Comparison of ENCODE assay signal across 32 cellular contexts in the genomic region with DNA sequence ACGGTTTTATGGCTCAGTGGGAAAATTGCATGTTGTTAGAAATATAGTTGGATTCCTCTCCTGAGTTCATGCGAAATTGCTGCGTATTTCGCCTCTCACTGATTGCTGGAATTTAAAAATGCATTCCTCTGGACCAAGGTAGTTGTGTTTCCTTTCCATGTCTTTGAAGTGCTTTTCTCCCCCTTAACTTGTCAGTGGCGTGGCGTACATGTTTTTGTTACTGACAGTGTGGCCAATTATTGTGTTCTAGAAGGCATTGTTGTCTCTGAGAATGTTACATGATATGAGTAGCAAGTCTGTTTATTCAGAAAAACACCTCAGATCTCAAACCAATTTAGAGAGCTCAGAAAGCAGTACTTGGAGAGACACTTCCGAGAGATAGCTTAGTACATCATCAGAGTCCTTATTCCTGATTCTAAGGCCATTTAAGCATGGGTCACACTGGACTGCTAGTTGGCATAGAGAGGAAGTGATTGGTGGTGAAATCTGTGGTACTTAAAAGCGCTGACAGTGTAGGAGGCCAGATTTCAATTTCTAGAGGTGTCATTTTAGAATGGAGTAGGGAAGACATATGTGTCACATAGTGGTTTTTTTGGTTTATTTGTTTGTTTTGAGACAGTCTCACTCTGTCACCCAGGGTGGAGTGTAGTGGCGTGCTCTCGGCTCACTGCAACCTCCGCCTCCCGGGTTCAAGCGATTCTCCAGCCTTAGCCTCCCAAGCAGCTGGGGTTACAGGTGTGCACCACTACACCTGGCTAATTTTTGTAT.
"Had no signal": no experiment of that assay in that cellular context is flagged by ENCODE, and none has a peak within 500 bp of the region (broad histone marks: within the 10 kb centered on the region; RNA-seq: fewer than 3 reads in every experiment).

No MANE protein-coding gene starts in this region.

- DNase-seq: activated CD4-positive, alpha-beta memory T cell treated with anti-CD3 and anti-CD28 coated beads for 36 hours; activated CD4-positive, alpha-beta T cell treated with anti-CD3 and anti-CD28 coated beads, Interleukin-2, amount 10 ng/mL, durations not matched to agents 24 days and 14 days; activated CD4-positive, CD25-positive, alpha-beta regulatory T cell treated with anti-CD3 and anti-CD28 coated beads, Interleukin-2, amount 50 U/mL, for 72 hours; activated CD8-positive, alpha-beta memory T cell treated with anti-CD3 and anti-CD28 coated beads, Interleukin-2, amount 50 U/mL, for 4 hours; activated gamma-delta T cell; activated naive CD4-positive, alpha-beta T cell treated with anti-CD3 and anti-CD28 coated beads, Interleukin-2, amount 50 U/mL, for 16 hours; activated T-cell treated with anti-CD3 and anti-CD28 coated beads, Interleukin-2, amount 50 U/mL, for 1 hour; amniotic stem cell; dermis blood vessel endothelial cell; effector CD4-positive, alpha-beta T cell; esophagus squamous epithelium; foreskin melanocyte; kidney glomerular epithelial cell; mammary epithelial cell; naive thymus-derived CD4-positive, alpha-beta T cell; nucleus accumbens; pancreas; retina; stimulated activated CD4-positive, alpha-beta T cell treated with anti-CD3 and anti-CD28 coated beads, Interleukin-1b, Interleukin-23, amount 100 ng/mL, for 48 hours; stimulated activated CD4-positive, alpha-beta T cell treated with anti-CD3 and anti-CD28 coated beads, Interleukin-4, amount 100 ng/mL, for 4 hours; stimulated activated CD8-positive, alpha-beta memory T cell treated with anti-CD3 and anti-CD28 coated beads, Interleukin-4, amount 100 ng/mL, for 48 hours; stimulated activated naive B cell treated with anti-CD40 and anti-IgM and Interleukin-4, amounts not matched to agents 10 μg/mL and 1 μg/mL and 100 μg/mL, for 72 hours; stomach; T-helper 9 cell; tibial artery; upper lobe of right lung had no signal

- H3K4me1 ChIP-seq: esophagus squamous epithelium, pancreas, prostate gland, stomach, upper lobe of right lung had no signal

- H3K9me3 ChIP-seq: esophagus squamous epithelium, pancreas, prostate gland, tibial artery, upper lobe of right lung had no signal

- FAIRE-seq: colon, pancreas, TTC549 had no signal

- H3K27me3 ChIP-seq: esophagus squamous epithelium, pancreas, stomach, tibial artery, upper lobe of right lung had no signal

- H3K4me2 ChIP-seq: smooth muscle cell had no signal

- H3K4me3 ChIP-seq: esophagus squamous epithelium, pancreas, prostate gland, smooth muscle cell, stomach, tibial artery, upper lobe of right lung had no signal

- ATAC-seq: naive thymus-derived CD4-positive, alpha-beta T cell; pancreas; stimulated activated naive B cell treated with anti-CD40 and anti-IgM and Interleukin-4, amounts not matched to agents 10 μg/mL and 1 μg/mL and 100 μg/mL, for 72 hours; upper lobe of right lung had no signal

- H3K36me3 ChIP-seq: esophagus squamous epithelium, pancreas, prostate gland, stomach, tibial artery, upper lobe of right lung, WERI-Rb-1 had no signal

- H3K27ac ChIP-seq: epithelial cell of prostate, esophagus squamous epithelium, pancreas, prostate gland, stomach, tibial artery, upper lobe of right lung, WERI-Rb-1 had no signal
